In the genomic region with DNA sequence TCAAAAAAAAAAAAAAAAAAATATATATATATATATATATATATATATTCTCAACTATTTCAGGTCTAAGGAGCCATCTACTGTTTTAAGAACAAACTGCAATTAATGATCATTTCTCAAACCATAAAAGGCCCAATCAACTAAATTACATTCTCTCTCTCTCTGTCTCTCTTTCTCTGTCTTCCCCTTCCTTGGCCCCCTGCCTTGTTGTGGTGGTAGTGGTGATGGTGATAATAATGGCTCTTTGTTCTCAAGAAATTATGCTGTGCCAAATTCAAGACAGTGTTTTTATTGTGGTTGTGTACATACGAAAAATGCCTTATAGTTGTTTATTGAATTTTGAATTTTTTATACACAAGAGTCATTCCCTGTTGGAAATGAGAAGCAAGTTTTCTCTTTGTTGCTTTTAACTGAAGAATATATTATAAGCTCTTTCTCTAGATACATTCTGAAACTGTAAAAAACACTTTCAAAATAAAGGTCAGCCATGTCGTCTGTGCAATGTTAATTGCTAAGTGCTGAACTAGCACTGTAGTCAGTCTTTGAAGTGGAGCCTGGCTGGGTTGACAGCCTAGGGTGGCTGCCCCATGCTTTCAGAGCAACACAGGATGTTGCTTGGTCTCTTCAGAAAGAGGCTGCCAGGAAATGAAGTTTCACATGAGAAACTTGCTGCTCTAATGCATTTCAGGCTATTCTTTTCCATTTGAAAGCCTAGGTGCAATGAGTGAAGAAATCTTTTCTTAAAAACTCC, we compare ENCODE assay signal across 8 cellular contexts.
DNase-seq lines count a peak whose midpoint lies in the region; ATAC-seq and TF ChIP-seq lines count a peak whose summit lies in the region.

No MANE protein-coding gene starts in this region.

- H3K36me3 Mint-ChIP-seq in CD8-positive, alpha-beta memory T cell, result peaks cover 0 to 19% (median 4%) of the 10 kb centered on the region in 3 donors
- no peaks in the 10 kb centered on the region for H3K36me3 Mint-ChIP-seq in Calu3 (ENCODE audit: insufficient read depth, unreplicated experiment)

- BruUV-seq in Calu3 (replicated peaks; lab: Mats Ljungman, UMichigan), result no TSS peak

- intact Hi-C loops in sigmoid colon (cut with DNase I) (no loop called here), Calu3 (cut with micrococcal nuclease; ENCODE audit: unreplicated experiment) (no loop called here), vagina (cut with DNase I) (no loop called here)

- ATAC-seq in GM21390 (IDR thresholded peaks at IDR 0.05; ENCODE audit: unreplicated experiment), result peak; percentile 95

- POLR2A ChIA-PET in CD8-positive, alpha-beta memory T cell (lab: Charles Lee), result no interaction called here

- CTCF ChIA-PET in CD8-positive, alpha-beta memory T cell (lab: Charles Lee), result interaction anchor here (1.0 kb wide), 1 partner anchor 198 kb away, joined by 7 read pairs; no protein-coding TSS in a partner anchor
- CTCF ChIA-PET in Calu3 (lab: Charles Lee), result no interaction called here

- H4K20me1 ChIP-seq in KMS-11 (ENCODE audit: insufficient read depth), result no peaks in the 10 kb centered on the region

- WGBS in sigmoid colon, 2 donors, result 26 to 28% methylated on average over 2 of the region's 2 CpGs

- peaks cover 2 to 16% (median 13%) of the 10 kb centered on the region in 5 donors for H3K9me3 Mint-ChIP-seq in CD8-positive, alpha-beta memory T cell
- H3K9me3 Mint-ChIP-seq in Calu3 (ENCODE audit: low read depth, unreplicated experiment), result no peaks in the 10 kb centered on the region

- no peak overlapping the region for H3K4me3 ChIP-seq in CD8-positive, alpha-beta memory T cell (ENCODE audit: low read length)
- H3K4me3 ChIP-seq in KMS-11 (IDR thresholded peaks at IDR 0.05; ENCODE audit: insufficient read depth, low read depth, low read length) (no peak overlapping the region), sigmoid colon (no peak overlapping the region), vagina (no peak overlapping the region)

- peak overlapping the region; percentile 80 for H2AFZ ChIP-seq in KMS-11 (ENCODE audit: low read depth)

- no peaks in the 10 kb centered on the region for H3K27me3 ChIP-seq in CD8-positive, alpha-beta memory T cell (ENCODE audit: insufficient read depth, low read length, poor library complexity, severe bottlenecking)
- H3K27me3 ChIP-seq in KMS-11 (ENCODE audit: insufficient read depth, low read depth) (no peaks in the 10 kb centered on the region), sigmoid colon (no peaks in the 10 kb centered on the region), vagina (no peaks in the 10 kb centered on the region)

- H3K4me1 ChIP-seq in CD8-positive, alpha-beta memory T cell (ENCODE audit: insufficient read depth, low read length), result peaks cover 35% of the 10 kb centered on the region
- peaks cover 80% of the 10 kb centered on the region for H3K4me1 ChIP-seq in KMS-11 (ENCODE audit: low read depth, poor library complexity, severe bottlenecking)
- H3K4me1 ChIP-seq in sigmoid colon, result peaks cover 0 to 10% (median 5%) of the 10 kb centered on the region in 4 donors
- no peaks in the 10 kb centered on the region for H3K4me1 ChIP-seq in vagina

- H3K36me3 ChIP-seq in CD8-positive, alpha-beta memory T cell (ENCODE audit: insufficient read depth, low read length), result no peaks in the 10 kb centered on the region
- no peaks in the 10 kb centered on the region for H3K36me3 ChIP-seq in KMS-11 (ENCODE audit: insufficient read depth)
- no peaks in the 10 kb centered on the region for H3K36me3 ChIP-seq in sigmoid colon
- H3K36me3 ChIP-seq in vagina, result no peaks in the 10 kb centered on the region

- H3K27me3 Mint-ChIP-seq in CD8-positive, alpha-beta memory T cell, result no peaks in the 10 kb centered on the region
- H3K27me3 Mint-ChIP-seq in Calu3 (ENCODE audit: unreplicated experiment), result no peaks in the 10 kb centered on the region

- no peak for TF ChIP-seq POLR2A in sigmoid colon (IDR thresholded peaks at IDR 0.05)
- TF ChIP-seq POLR2A in vagina (IDR thresholded peaks at IDR 0.05), result no peak

- peak overlapping the region; percentile 66 to 87 (median 71) for H3K4me3 Mint-ChIP-seq in CD8-positive, alpha-beta memory T cell
- no peak overlapping the region for H3K4me3 Mint-ChIP-seq in Calu3 (ENCODE audit: low read depth, unreplicated experiment)

- peak overlapping the region; percentile 46; the same call in 1 of the 2 replicates for H3K9ac ChIP-seq in KMS-11

- H3K9me3 ChIP-seq in CD8-positive, alpha-beta memory T cell (ENCODE audit: low read length), result no peaks in the 10 kb centered on the region
- H3K9me3 ChIP-seq in sigmoid colon (peaks cover 0 to 4% (median 0%) of the 10 kb centered on the region in 4 donors), vagina (no peaks in the 10 kb centered on the region)

- no peaks in the 10 kb centered on the region for H3K79me2 ChIP-seq in KMS-11 (ENCODE audit: insufficient read depth, low read depth)

- peak overlapping the region; percentile 69 for H3K4me2 ChIP-seq in KMS-11

- TF ChIP-seq EP300 in sigmoid colon (IDR thresholded peaks at IDR 0.05), result no peak

- no peak overlapping the region for H3K27ac ChIP-seq in CD8-positive, alpha-beta memory T cell (ENCODE audit: low read depth, low read length)
- H3K27ac ChIP-seq in KMS-11, result peak overlapping the region; percentile 88
- H3K27ac ChIP-seq in sigmoid colon, result no peak overlapping the region
- no peak overlapping the region for H3K27ac ChIP-seq in vagina

- TF ChIP-seq CTCF in KMS-11 (conservative IDR thresholded peaks at IDR 0.05; ENCODE audit: low read depth, low read length), result peak; percentile 46
- no peak for TF ChIP-seq CTCF in sigmoid colon (IDR thresholded peaks at IDR 0.05)
- TF ChIP-seq CTCF in Calu3 (IDR thresholded peaks at IDR 0.05; ENCODE audit: unreplicated experiment), result no peak
- TF ChIP-seq CTCF in vagina (IDR thresholded peaks at IDR 0.05), result no peak

- DNase-seq in CD8-positive, alpha-beta memory T cell, result peak; percentile 26 to 77 (median 63)
- peak; percentile 78 for DNase-seq in activated effector memory CD4-positive, alpha-beta T cell treated with anti-CD3 and anti-CD28 coated beads, Interleukin-2, amount 50 U/mL, for 16 hours
- DNase-seq in putamen (ENCODE audit: low spot score) (peak; percentile 92), sigmoid colon (no peak), Calu3 (no peak), vagina (ENCODE audit: extremely low spot score in 2 of 2) (no peak)

- peak overlapping the region; percentile 86 to 95 (median 90) for H3K27ac Mint-ChIP-seq in CD8-positive, alpha-beta memory T cell
- no peak overlapping the region for H3K27ac Mint-ChIP-seq in Calu3 (ENCODE audit: unreplicated experiment)

- peaks cover 49 to 57% (median 54%) of the 10 kb centered on the region in 3 donors for H3K4me1 Mint-ChIP-seq in CD8-positive, alpha-beta memory T cell
- H3K4me1 Mint-ChIP-seq in Calu3 (ENCODE audit: low read depth, unreplicated experiment), result no peaks in the 10 kb centered on the region

Comparison
In these comparisons a context has a peak if more than half of its experiments do, and no peak if none do; other contexts are left out.
1. DNase-seq: peak in CD8-positive, alpha-beta memory T cell (5 of 5), activated effector memory CD4-positive, alpha-beta T cell treated with anti-CD3 and anti-CD28 coated beads, Interleukin-2, amount 50 U/mL, for 16 hours (single experiment) and putamen (single experiment); none in sigmoid colon (single experiment), Calu3 (single experiment) and vagina (0 of 2).